Comparison of ENCODE assay signal across 8 cellular contexts in genomic region chr2:235493775-235494715, GRCh38. TPM values are rescaled to one million over a fixed set of nuclear protein-coding genes. Genes with fewer than 3 reads are reported as not detected.
DNase-seq lines count a peak whose midpoint lies in the region; ATAC-seq and TF ChIP-seq lines count a peak whose summit lies in the region.

AGAP1 (plus strand) TSS chr2:235494043.

- peaks cover 0 to 12% (median 4%) of the 10 kb centered on the region in 11 experiments; a peak in 6 of 22 replicates for H3K9me3 ChIP-seq in BLaER1 treated with 17β-estradiol and CSF1 and Interleukin-3, amounts not matched to agents 10 nM and 100 nM (replicated peaks in 1 of 11)
- H3K9me3 ChIP-seq in thoracic aorta: no peaks in the 10 kb centered on the region

- DNase-seq in NCI-H1930 (lab: John Stamatoyannopoulos, UW) (peak; percentile 77 to 87), mesothelial cell of epicardium (ENCODE audit: low spot score in 2 of 2, unreplicated experiment in 2 of 2) (peak; percentile 65 to 85), thoracic aorta (ENCODE audit: low spot score) (peak; percentile 41), NAMALWA (ENCODE audit: low spot score) (no peak)

- H3K27me3 ChIP-seq in BLaER1 treated with 17β-estradiol and CSF1 and Interleukin-3, amounts not matched to agents 10 nM and 100 nM: peaks cover 0 to 36% (median 0%) of the 10 kb centered on the region in 11 experiments; a peak in 6 of 22 replicates
- no peaks in the 10 kb centered on the region for H3K27me3 ChIP-seq in thoracic aorta (replicated peaks; ENCODE audit: insufficient read depth)

- peaks cover 5% of the 10 kb centered on the region for H3K9me3 Mint-ChIP-seq in mesothelial cell of epicardium

- peaks cover 14% of the 10 kb centered on the region for H3K4me1 Mint-ChIP-seq in mesothelial cell of epicardium

- H3K9ac ChIP-seq in BLaER1 treated with 17β-estradiol and CSF1 and Interleukin-3, amounts not matched to agents 10 nM and 100 nM: peak within 1 kb of the TSS; percentile 75 to 90 (median 85)

- peak within 1 kb of the TSS; percentile 33 to 85 (median 77); a peak in 20 of 22 replicates for H3K27ac ChIP-seq in BLaER1 treated with 17β-estradiol and CSF1 and Interleukin-3, amounts not matched to agents 10 nM and 100 nM
- H3K27ac ChIP-seq in thoracic aorta: peak within 1 kb of the TSS; percentile 56 to 61

- H3K4me3 Mint-ChIP-seq in mesothelial cell of epicardium: peak within 1 kb of the TSS; percentile 92

- peak within 1 kb of the TSS; percentile 89 for H3K27ac Mint-ChIP-seq in mesothelial cell of epicardium

- no peak for TF ChIP-seq CTCF in WI38 (IDR thresholded peaks at IDR 0.05; ENCODE audit: low read depth, low read length)
- no peak for TF ChIP-seq CTCF in mesothelial cell of epicardium (IDR thresholded peaks at IDR 0.05; ENCODE audit: unreplicated experiment)
- no peak for TF ChIP-seq CTCF in thoracic aorta (IDR thresholded peaks at IDR 0.05)

- no peaks in the 10 kb centered on the region for H3K36me3 Mint-ChIP-seq in mesothelial cell of epicardium

- peak; percentile 51 for ATAC-seq in GM21367 (IDR thresholded peaks at IDR 0.05; ENCODE audit: unreplicated experiment)
- ATAC-seq in esophagus mucosa: peak; percentile 89
- ATAC-seq in thoracic aorta (ENCODE audit: insufficient number of reproducible peaks, low FRiP score, low read depth): peak; percentile 94

- H3K4me1 ChIP-seq in BLaER1 treated with 17β-estradiol and CSF1 and Interleukin-3, amounts not matched to agents 10 nM and 100 nM: peaks cover 25 to 57% (median 46%) of the 10 kb centered on the region in 10 experiments
- peaks cover 10 to 22% of the 10 kb centered on the region in 2 donors for H3K4me1 ChIP-seq in thoracic aorta (ENCODE audit: control insufficient read depth in 1 of 2, low read depth in 2 of 2)

- H3K4me2 ChIP-seq in BLaER1 treated with 17β-estradiol and CSF1 and Interleukin-3, amounts not matched to agents 10 nM and 100 nM: peak within 1 kb of the TSS; percentile 93 to 100 (median 98)

- H3K36me3 ChIP-seq in BLaER1 treated with 17β-estradiol and CSF1 and Interleukin-3, amounts not matched to agents 10 nM and 100 nM: no peaks in the 10 kb centered on the region
- no peaks in the 10 kb centered on the region for H3K36me3 ChIP-seq in thoracic aorta

- peaks cover 38 to 45% (median 43%) of the 10 kb centered on the region in 11 experiments; a peak in 21 of 22 replicates for H4K20me1 ChIP-seq in BLaER1 treated with 17β-estradiol and CSF1 and Interleukin-3, amounts not matched to agents 10 nM and 100 nM

- peak within 1 kb of the TSS; percentile 69 to 87 (median 82) for H3K4me3 ChIP-seq in BLaER1 treated with 17β-estradiol and CSF1 and Interleukin-3, amounts not matched to agents 10 nM and 100 nM
- H3K4me3 ChIP-seq in WI38 (ENCODE audit: low read depth, low read length) (peak within 1 kb of the TSS; percentile 72), thoracic aorta (peak within 1 kb of the TSS; percentile 88)

- H3K27me3 Mint-ChIP-seq in mesothelial cell of epicardium (ENCODE audit: low read depth): peaks cover 7% of the 10 kb centered on the region

RNA-seq across cellular contexts. Expression of gene AGAP1, which starts in this region (rescaled TPM):
- 17.1 TPM for total RNA-seq in esophagus mucosa
- total RNA-seq in mesothelial cell of epicardium: 41.1 to 44.0 TPM (median 41.5 TPM) in 3 replicates
- 10 to 100 TPM; 19.1 to 20.8 TPM for total RNA-seq in thoracic aorta
